8 cellular contexts compared by ENCODE assay signal in genomic region chr12:66087365-66087943, GRCh38.
DNase-seq lines count a peak whose midpoint lies in the region; ATAC-seq lines count a peak whose summit lies in the region.

No MANE protein-coding gene starts in this region.

- ATAC-seq in GM18907 (IDR thresholded peaks at IDR 0.05; ENCODE audit: unreplicated experiment) = peak; percentile 81
- peak; percentile 87 for ATAC-seq in HG03565 (IDR thresholded peaks at IDR 0.05; ENCODE audit: unreplicated experiment)
- ATAC-seq in GM21390 (IDR thresholded peaks at IDR 0.05; ENCODE audit: unreplicated experiment) = no peak

- DNase-seq in C1 segment of cervical spinal cord (lab: John Stamatoyannopoulos, UW) = peak in 8 of 14 donors; percentile 0 to 25 (median 4)
- peak; percentile 76 for DNase-seq in OCI-M1 (lab: John Stamatoyannopoulos, UW)
- peak in 3 of 4 experiments; percentile 2 to 16 (median 6) for DNase-seq in activated naive CD4-positive, alpha-beta T cell (lab: John Stamatoyannopoulos, UW)
- DNase-seq in glomerular visceral epithelial cell (ENCODE audit: extremely low spot score) = peak; percentile 74
- peak; percentile 71 for DNase-seq in pons (ENCODE audit: low spot score)

Comparison
In these comparisons a context has a peak if more than half of its experiments do, and no peak if none do; other contexts are left out.
1. DNase-seq: peak in every context shown above with its lines; median percentile 76 in OCI-M1; 74 in glomerular visceral epithelial cell; 71 in pons; 6 in activated naive CD4-positive, alpha-beta T cell; 4 in C1 segment of cervical spinal cord.